In the genomic region with DNA sequence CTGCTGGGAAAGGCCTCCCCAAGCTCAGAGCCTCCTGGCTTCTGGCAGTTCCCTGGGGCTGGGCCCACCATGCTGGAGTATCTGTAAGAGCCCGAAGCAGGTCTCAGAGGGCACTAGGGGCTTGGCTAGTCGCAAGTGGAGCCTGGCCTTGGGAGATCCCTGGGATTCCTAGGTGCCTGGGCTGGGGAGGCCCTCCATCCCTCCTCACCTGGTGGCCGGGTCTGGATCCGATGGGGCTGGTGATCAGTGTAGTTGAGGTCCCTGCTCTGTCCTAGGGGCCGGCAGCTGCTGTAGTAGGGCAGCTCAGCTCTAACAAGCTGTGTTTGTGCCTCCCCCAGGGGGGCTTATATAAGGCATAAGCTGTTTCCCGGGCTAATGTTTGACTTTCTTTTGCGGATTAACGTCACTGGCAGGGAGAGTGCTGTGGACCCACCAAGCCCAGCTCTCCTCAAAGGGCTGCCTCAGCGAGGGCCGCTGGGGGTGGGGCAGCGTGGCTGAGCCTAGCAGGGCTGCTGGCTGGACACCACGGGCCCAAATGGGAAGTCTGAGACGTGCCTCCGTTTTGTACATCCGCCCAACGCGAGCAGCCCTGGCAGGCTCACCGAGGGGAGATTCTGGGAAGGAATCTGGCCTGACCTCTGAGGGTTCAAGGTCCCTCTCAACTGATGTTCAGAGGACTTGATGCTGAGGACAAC, we compare ENCODE assay signal across 1 cellular context.
TF ChIP-seq lines count a peak whose summit lies in the region.

A gene with protein sequence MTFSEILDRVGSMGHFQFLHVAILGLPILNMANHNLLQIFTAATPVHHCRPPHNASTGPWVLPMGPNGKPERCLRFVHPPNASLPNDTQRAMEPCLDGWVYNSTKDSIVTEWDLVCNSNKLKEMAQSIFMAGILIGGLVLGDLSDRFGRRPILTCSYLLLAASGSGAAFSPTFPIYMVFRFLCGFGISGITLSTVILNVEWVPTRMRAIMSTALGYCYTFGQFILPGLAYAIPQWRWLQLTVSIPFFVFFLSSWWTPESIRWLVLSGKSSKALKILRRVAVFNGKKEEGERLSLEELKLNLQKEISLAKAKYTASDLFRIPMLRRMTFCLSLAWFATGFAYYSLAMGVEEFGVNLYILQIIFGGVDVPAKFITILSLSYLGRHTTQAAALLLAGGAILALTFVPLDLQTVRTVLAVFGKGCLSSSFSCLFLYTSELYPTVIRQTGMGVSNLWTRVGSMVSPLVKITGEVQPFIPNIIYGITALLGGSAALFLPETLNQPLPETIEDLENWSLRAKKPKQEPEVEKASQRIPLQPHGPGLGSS (minus strand): TSS at position 321 of the 695 bp plus-strand sequence. CDS start 883 bp downstream, outside the sequence.

TF ChIP-seq in WTC11, 78 proteins besides CTCF, POLR2A, EP300 and RAD21 (continued from another document):
- TF ChIP-seq, protein P1, sequence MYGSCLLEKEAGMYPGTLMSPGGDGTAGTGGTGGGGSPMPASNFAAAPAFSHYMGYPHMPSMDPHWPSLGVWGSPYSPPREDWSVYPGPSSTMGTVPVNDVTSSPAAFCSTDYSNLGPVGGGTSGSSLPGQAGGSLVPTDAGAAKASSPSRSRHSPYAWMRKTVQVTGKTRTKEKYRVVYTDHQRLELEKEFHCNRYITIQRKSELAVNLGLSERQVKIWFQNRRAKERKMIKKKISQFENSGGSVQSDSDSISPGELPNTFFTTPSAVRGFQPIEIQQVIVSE (CRISPR knock-in tag; IDR thresholded peaks at IDR 0.05; ENCODE audit: borderline replicate concordance): no peak
- TF ChIP-seq, protein P2, sequence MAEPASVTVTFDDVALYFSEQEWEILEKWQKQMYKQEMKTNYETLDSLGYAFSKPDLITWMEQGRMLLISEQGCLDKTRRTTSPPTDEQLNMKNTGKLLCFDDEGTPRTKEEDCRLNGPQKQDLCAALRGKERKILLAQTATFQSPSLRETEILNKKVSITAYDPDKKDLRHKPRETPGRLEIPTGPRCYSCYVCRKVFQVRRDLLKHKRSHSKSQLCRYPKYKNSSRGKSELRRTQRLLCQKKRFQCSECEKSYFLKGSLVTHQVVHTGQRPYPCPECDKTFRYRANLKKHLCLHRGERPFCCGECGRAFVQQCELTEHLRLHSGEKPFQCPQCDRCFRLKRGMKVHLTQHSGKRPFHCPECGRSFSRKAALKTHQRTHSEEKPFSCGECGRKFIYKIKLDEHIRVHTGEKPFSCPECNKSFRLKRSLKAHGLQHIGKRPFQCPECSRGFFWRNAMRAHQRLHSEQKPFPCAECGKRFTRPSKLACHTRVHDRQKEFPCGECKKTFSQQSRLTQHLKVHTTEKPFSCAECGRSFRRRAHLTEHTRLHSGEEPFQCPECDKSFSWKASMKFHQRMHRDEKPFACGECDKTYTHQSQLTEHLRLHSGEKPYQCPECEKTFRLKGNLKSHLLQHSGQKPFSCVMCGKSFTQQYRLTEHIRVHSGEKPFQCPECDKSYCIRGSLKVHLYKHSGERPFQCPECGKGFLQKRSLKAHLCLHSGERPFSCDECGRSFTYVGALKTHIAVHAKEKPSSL (CRISPR knock-in tag; conservative IDR thresholded peaks at IDR 0.05): no peak
- TF ChIP-seq TCF7 (CRISPR knock-in tag; IDR thresholded peaks at IDR 0.05; ENCODE audit: low read depth) (no peak), PRRX2 (CRISPR knock-in tag; IDR thresholded peaks at IDR 0.05) (no peak), RELA (CRISPR knock-in tag; IDR thresholded peaks at IDR 0.05; ENCODE audit: borderline replicate concordance) (no peak), JAZF1 (CRISPR knock-in tag; IDR thresholded peaks at IDR 0.05) (no peak), ZBTB21 (CRISPR knock-in tag; IDR thresholded peaks at IDR 0.05; ENCODE audit: borderline replicate concordance) (no peak), ZNF671 (CRISPR knock-in tag; IDR thresholded peaks at IDR 0.05) (no peak), NFE2L1 (CRISPR knock-in tag; IDR thresholded peaks at IDR 0.05) (no peak), ESRRA (CRISPR knock-in tag; IDR thresholded peaks at IDR 0.05; ENCODE audit: borderline replicate concordance) (no peak), ZNF121 (CRISPR knock-in tag; IDR thresholded peaks at IDR 0.05) (no peak), ZNF416 (CRISPR knock-in tag; IDR thresholded peaks at IDR 0.05) (no peak), CBFB (CRISPR knock-in tag; IDR thresholded peaks at IDR 0.05; ENCODE audit: low read depth) (no peak), FOXK1 (CRISPR knock-in tag; IDR thresholded peaks at IDR 0.05) (no peak)
- TF ChIP-seq, protein P3, sequence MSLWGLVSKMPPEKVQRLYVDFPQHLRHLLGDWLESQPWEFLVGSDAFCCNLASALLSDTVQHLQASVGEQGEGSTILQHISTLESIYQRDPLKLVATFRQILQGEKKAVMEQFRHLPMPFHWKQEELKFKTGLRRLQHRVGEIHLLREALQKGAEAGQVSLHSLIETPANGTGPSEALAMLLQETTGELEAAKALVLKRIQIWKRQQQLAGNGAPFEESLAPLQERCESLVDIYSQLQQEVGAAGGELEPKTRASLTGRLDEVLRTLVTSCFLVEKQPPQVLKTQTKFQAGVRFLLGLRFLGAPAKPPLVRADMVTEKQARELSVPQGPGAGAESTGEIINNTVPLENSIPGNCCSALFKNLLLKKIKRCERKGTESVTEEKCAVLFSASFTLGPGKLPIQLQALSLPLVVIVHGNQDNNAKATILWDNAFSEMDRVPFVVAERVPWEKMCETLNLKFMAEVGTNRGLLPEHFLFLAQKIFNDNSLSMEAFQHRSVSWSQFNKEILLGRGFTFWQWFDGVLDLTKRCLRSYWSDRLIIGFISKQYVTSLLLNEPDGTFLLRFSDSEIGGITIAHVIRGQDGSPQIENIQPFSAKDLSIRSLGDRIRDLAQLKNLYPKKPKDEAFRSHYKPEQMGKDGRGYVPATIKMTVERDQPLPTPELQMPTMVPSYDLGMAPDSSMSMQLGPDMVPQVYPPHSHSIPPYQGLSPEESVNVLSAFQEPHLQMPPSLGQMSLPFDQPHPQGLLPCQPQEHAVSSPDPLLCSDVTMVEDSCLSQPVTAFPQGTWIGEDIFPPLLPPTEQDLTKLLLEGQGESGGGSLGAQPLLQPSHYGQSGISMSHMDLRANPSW (CRISPR knock-in tag; conservative IDR thresholded peaks at IDR 0.05; ENCODE audit: low read depth): no peak
- TF ChIP-seq, protein P4, sequence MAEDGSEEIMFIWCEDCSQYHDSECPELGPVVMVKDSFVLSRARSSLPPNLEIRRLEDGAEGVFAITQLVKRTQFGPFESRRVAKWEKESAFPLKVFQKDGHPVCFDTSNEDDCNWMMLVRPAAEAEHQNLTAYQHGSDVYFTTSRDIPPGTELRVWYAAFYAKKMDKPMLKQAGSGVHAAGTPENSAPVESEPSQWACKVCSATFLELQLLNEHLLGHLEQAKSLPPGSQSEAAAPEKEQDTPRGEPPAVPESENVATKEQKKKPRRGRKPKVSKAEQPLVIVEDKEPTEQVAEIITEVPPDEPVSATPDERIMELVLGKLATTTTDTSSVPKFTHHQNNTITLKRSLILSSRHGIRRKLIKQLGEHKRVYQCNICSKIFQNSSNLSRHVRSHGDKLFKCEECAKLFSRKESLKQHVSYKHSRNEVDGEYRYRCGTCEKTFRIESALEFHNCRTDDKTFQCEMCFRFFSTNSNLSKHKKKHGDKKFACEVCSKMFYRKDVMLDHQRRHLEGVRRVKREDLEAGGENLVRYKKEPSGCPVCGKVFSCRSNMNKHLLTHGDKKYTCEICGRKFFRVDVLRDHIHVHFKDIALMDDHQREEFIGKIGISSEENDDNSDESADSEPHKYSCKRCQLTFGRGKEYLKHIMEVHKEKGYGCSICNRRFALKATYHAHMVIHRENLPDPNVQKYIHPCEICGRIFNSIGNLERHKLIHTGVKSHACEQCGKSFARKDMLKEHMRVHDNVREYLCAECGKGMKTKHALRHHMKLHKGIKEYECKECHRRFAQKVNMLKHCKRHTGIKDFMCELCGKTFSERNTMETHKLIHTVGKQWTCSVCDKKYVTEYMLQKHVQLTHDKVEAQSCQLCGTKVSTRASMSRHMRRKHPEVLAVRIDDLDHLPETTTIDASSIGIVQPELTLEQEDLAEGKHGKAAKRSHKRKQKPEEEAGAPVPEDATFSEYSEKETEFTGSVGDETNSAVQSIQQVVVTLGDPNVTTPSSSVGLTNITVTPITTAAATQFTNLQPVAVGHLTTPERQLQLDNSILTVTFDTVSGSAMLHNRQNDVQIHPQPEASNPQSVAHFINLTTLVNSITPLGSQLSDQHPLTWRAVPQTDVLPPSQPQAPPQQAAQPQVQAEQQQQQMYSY (CRISPR knock-in tag; IDR thresholded peaks at IDR 0.05): no peak
- TF ChIP-seq, protein P5, sequence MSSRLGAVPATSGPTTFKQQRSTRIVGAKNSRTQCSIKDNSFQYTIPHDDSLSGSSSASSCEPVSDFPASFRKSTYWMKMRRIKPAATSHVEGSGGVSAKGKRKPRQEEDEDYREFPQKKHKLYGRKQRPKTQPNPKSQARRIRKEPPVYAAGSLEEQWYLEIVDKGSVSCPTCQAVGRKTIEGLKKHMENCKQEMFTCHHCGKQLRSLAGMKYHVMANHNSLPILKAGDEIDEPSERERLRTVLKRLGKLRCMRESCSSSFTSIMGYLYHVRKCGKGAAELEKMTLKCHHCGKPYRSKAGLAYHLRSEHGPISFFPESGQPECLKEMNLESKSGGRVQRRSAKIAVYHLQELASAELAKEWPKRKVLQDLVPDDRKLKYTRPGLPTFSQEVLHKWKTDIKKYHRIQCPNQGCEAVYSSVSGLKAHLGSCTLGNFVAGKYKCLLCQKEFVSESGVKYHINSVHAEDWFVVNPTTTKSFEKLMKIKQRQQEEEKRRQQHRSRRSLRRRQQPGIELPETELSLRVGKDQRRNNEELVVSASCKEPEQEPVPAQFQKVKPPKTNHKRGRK (CRISPR knock-in tag; IDR thresholded peaks at IDR 0.05; ENCODE audit: borderline replicate concordance): no peak
- TF ChIP-seq, protein P6, sequence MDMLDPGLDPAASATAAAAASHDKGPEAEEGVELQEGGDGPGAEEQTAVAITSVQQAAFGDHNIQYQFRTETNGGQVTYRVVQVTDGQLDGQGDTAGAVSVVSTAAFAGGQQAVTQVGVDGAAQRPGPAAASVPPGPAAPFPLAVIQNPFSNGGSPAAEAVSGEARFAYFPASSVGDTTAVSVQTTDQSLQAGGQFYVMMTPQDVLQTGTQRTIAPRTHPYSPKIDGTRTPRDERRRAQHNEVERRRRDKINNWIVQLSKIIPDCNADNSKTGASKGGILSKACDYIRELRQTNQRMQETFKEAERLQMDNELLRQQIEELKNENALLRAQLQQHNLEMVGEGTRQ (CRISPR knock-in tag; IDR thresholded peaks at IDR 0.05): no peak
